ENCODE assay signal across 15 cellular contexts in the genomic region with DNA sequence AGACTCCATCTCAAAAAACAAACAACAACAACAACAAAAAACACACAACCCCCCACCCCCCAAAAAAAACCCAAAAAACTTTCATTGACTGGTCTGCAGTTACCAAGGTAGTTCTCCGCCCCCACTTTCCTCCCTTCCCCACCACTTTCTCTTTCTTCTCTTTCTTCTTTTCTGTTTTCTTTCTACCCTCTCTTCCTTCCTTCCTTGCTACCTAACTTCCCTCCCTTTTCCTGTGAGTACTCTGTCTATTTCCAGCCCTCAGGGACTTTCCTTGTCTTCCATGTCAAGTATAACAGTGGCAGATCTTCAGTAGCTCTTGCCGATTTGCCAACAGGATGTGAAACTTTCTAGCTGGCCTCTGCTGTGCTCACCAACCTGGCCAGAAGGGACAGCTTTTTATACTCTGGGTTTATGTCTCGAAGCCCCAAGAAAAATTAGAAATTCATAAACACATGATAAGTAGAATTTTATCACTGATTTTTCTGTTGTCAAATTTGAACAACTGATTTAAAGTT.
A peak's percentile ranks its signal among the peaks of the same experiment; 100 is the strongest.
DNase-seq lines count a peak whose midpoint lies in the region; ATAC-seq and FAIRE-seq lines count a peak whose summit lies in the region.
"Had no signal": no experiment of that assay in that cellular context is flagged by ENCODE, and none has a peak within 500 bp of the region (broad histone marks: within the 10 kb centered on the region; RNA-seq: fewer than 3 reads in every experiment).

No MANE protein-coding gene starts in this region.

- no peaks in the 10 kb centered on the region for H3K36me3 ChIP-seq in skeletal muscle tissue (ENCODE audit: control insufficient read depth in 3 of 3, insufficient read depth in 3 of 3, low read length in 3 of 3)
- H3K36me3 ChIP-seq: esophagus squamous epithelium had no signal

- peaks cover 11 to 21% (median 14%) of the 10 kb centered on the region in 3 donors for H3K4me1 ChIP-seq in skeletal muscle tissue (ENCODE audit: control insufficient read depth in 3 of 3, insufficient read depth in 3 of 3, low read length in 3 of 3)

- H3K27me3 ChIP-seq in skeletal muscle tissue (ENCODE audit: control insufficient read depth in 3 of 3, insufficient read depth in 3 of 3, low read length in 3 of 3), result no peaks in the 10 kb centered on the region
- H3K27me3 ChIP-seq: esophagus squamous epithelium had no signal

- DNase-seq in RPMI7951 (ENCODE audit: low read depth) (peak; percentile 70), GM19240 (ENCODE audit: insufficient read length, low spot score) (no peak), HTR-8/SVneo (ENCODE audit: insufficient read length, low spot score) (no peak), T1000 (lab: John Stamatoyannopoulos, UW) (no peak)
- DNase-seq: activated CD4-positive, alpha-beta T cell treated with anti-CD3 and anti-CD28 coated beads, Interleukin-2, amount 50 U/mL, for 4 hours; amygdala; CD4-positive, alpha-beta T cell; esophagus squamous epithelium; NCI-H1105 treated with DMSO at 0.1 percent for 48 hours; NCI-H446 had no signal

- no peak for FAIRE-seq in HTR-8/SVneo (lab: Jason Lieb, UNC)
- FAIRE-seq: G401.6 had no signal

- peak overlapping the region; percentile 80 for H3K27ac ChIP-seq in skeletal muscle tissue (ENCODE audit: low read depth, low read length)
- H3K27ac ChIP-seq: coronary artery, esophagus squamous epithelium had no signal

- H3K4me3 ChIP-seq in skeletal muscle tissue (ENCODE audit: low read length in 3 of 3), result no peak overlapping the region
- H3K4me3 ChIP-seq: coronary artery, esophagus squamous epithelium had no signal

- peak overlapping the region in 1 of 3 donors; percentile 46 for H3K9ac ChIP-seq in skeletal muscle tissue (ENCODE audit: low read depth in 1 of 3, low read length in 3 of 3)

- ATAC-seq in GM19351 (IDR thresholded peaks at IDR 0.05; ENCODE audit: unreplicated experiment) (peak; percentile 61), HG02852 (IDR thresholded peaks at IDR 0.05; ENCODE audit: unreplicated experiment) (peak; percentile 42)

- H3K9me3 ChIP-seq in skeletal muscle tissue (ENCODE audit: control insufficient read depth in 3 of 3, low read length in 3 of 3), result no peaks in the 10 kb centered on the region
- H3K9me3 ChIP-seq: esophagus squamous epithelium had no signal
